Comparison of ENCODE assay signal across 15 cellular contexts in genomic region chrX:72122621-72123275, GRCh38. TPM values are rescaled to one million over a fixed set of nuclear protein-coding genes. Genes with fewer than 3 reads are reported as not detected.
DNase-seq lines count a peak whose midpoint lies in the region; ATAC-seq and TF ChIP-seq lines count a peak whose summit lies in the region.
"Had no signal": no experiment of that assay in that cellular context is flagged by ENCODE, and none has a peak within 500 bp of the region (broad histone marks: within the 10 kb centered on the region; RNA-seq: fewer than 3 reads in every experiment).

No MANE protein-coding gene starts in this region.

- no peak for ATAC-seq in gastroesophageal sphincter
- no peak for ATAC-seq in GM18867 (IDR thresholded peaks at IDR 0.05; ENCODE audit: unreplicated experiment)
- ATAC-seq: naive thymus-derived CD8-positive, alpha-beta T cell; stimulated activated naive CD8-positive, alpha-beta T cell treated with anti-CD3 and anti-CD28 coated beads, Interleukin-15, Interleukin-2, amounts not matched to agents 100 U/mL and 50 U/mL, for 24 hours had no signal

- H3K9me3 ChIP-seq in WERI-Rb-1 (ENCODE audit: severe bottlenecking) (no peaks in the 10 kb centered on the region), gastroesophageal sphincter (no peaks in the 10 kb centered on the region)
- H3K9me3 ChIP-seq: SJSA1 had no signal

- H3K27ac Mint-ChIP-seq in CD14-positive monocyte: peak overlapping the region; percentile 92 to 98 (median 96)
- peak overlapping the region; percentile 91 for H3K27ac Mint-ChIP-seq in osteocyte (ENCODE audit: unreplicated experiment)

- intact Hi-C loops in CD14-positive monocyte (cut with micrococcal nuclease): loop anchor here (2.0 to 10.0 kb wide), 3 partner anchors 14 to 68 kb away; no protein-coding TSS in a partner anchor

- TF ChIP-seq CTCF in CD14-positive monocyte (IDR thresholded peaks at IDR 0.05) (no peak), WERI-Rb-1 (IDR thresholded peaks at IDR 0.05; ENCODE audit: low read depth, low read length) (no peak), gastroesophageal sphincter (IDR thresholded peaks at IDR 0.05) (no peak), osteocyte (IDR thresholded peaks at IDR 0.05) (no peak)

- H3K27ac ChIP-seq in WERI-Rb-1: peak overlapping the region; percentile 81
- peak overlapping the region; percentile 79 to 84 (median 80) for H3K27ac ChIP-seq in gastroesophageal sphincter
- H3K27ac ChIP-seq: epithelial cell of prostate had no signal

- 61 to 65% methylated on average over 2 to 3 of the region's 6 CpGs for whole genome bisulfite sequencing in gastroesophageal sphincter (ENCODE audit: low coverage in 1 of 2), 2 donors

- H3K27me3 Mint-ChIP-seq in CD14-positive monocyte (ENCODE audit: low read depth in 3 of 3) (peaks cover 0 to 34% (median 0%) of the 10 kb centered on the region in 3 donors), osteocyte (ENCODE audit: unreplicated experiment) (no peaks in the 10 kb centered on the region)

- H3K9me3 Mint-ChIP-seq in CD14-positive monocyte (peaks cover 0 to 5% (median 0%) of the 10 kb centered on the region in 7 donors), osteocyte (ENCODE audit: unreplicated experiment) (peaks cover 6% of the 10 kb centered on the region)
- H3K9me3 Mint-ChIP-seq: naive thymus-derived CD8-positive, alpha-beta T cell had no signal

- TF ChIP-seq POLR2A in gastroesophageal sphincter (IDR thresholded peaks at IDR 0.05): no peak

- H3K4me3 ChIP-seq in WERI-Rb-1 (ENCODE audit: low read depth, low read length) (no peak overlapping the region), gastroesophageal sphincter (no peak overlapping the region)
- H3K4me3 ChIP-seq: SJSA1 had no signal

- no peaks in the 10 kb centered on the region for H3K27me3 ChIP-seq in WERI-Rb-1 (ENCODE audit: insufficient read depth, low read depth, severe bottlenecking)
- H3K27me3 ChIP-seq in gastroesophageal sphincter: no peaks in the 10 kb centered on the region
- H3K27me3 ChIP-seq: SJSA1 had no signal

- no peak for TF ChIP-seq EP300 in gastroesophageal sphincter (IDR thresholded peaks at IDR 0.05)

- H3K4me1 ChIP-seq in gastroesophageal sphincter: peaks cover 15 to 74% (median 24%) of the 10 kb centered on the region in 3 donors

- DNase-seq in CD14-positive monocyte (ENCODE audit: low spot score) (no peak), WERI-Rb-1 (no peak), osteocyte (ENCODE audit: extremely low spot score, unreplicated experiment) (no peak), nucleus accumbens (lab: John Stamatoyannopoulos, UW) (no peak), GDM1 (lab: John Stamatoyannopoulos, UW) (no peak), OCI-M2 (lab: John Stamatoyannopoulos, UW; ENCODE audit: unreplicated experiment) (no peak)
- DNase-seq: KG1; naive thymus-derived CD8-positive, alpha-beta T cell; NCI-H1417; NCI-H226; stimulated activated naive CD8-positive, alpha-beta T cell treated with anti-CD3 and anti-CD28 coated beads, Interleukin-15, Interleukin-2, amounts not matched to agents 100 U/mL and 50 U/mL, for 24 hours had no signal

- H3K4me1 Mint-ChIP-seq in CD14-positive monocyte: peaks cover 78% of the 10 kb centered on the region
- H3K4me1 Mint-ChIP-seq in osteocyte (ENCODE audit: unreplicated experiment): peaks cover 60% of the 10 kb centered on the region

- H3K36me3 ChIP-seq in WERI-Rb-1: no peaks in the 10 kb centered on the region
- no peaks in the 10 kb centered on the region for H3K36me3 ChIP-seq in gastroesophageal sphincter
- H3K36me3 ChIP-seq: SJSA1 had no signal

- H3K36me3 Mint-ChIP-seq in CD14-positive monocyte (peaks cover 12% of the 10 kb centered on the region in 2 donors), osteocyte (ENCODE audit: unreplicated experiment) (no peaks in the 10 kb centered on the region)
- H3K36me3 Mint-ChIP-seq: naive thymus-derived CD8-positive, alpha-beta T cell had no signal

- H3K4me3 Mint-ChIP-seq in CD14-positive monocyte (no peak overlapping the region), osteocyte (ENCODE audit: unreplicated experiment) (no peak overlapping the region)

RNA-seq across cellular contexts. Expression of gene RTL5, which starts 9.0 kb away (rescaled TPM):
- polyA plus RNA-seq in CD14-positive monocyte: under 1 TPM; 0.24 to 0.59 TPM
- total RNA-seq in gastroesophageal sphincter (10 to 100 TPM in 2 of 4 donors, 1 to 10 TPM in 2; 8.8 to 19.0 (median 9.9) TPM), osteocyte (19.5 and 19.9 TPM in 2 replicates)
- polyA plus RNA-seq: naive thymus-derived CD8-positive, alpha-beta T cell had no signal

RNA-seq across cellular contexts. Expression of gene PIN4, which starts 58.8 kb away (rescaled TPM):
- polyA plus RNA-seq in CD14-positive monocyte: 10 to 100 TPM; 16.7 to 20.8 TPM
- total RNA-seq in gastroesophageal sphincter: 10 to 100 TPM in 1 of 4 donors, 1 to 10 TPM in 3; 5.7 to 10.6 (median 8.8) TPM
- total RNA-seq in osteocyte: 10.9 and 12.1 TPM in 2 replicates
